In the genomic region with DNA sequence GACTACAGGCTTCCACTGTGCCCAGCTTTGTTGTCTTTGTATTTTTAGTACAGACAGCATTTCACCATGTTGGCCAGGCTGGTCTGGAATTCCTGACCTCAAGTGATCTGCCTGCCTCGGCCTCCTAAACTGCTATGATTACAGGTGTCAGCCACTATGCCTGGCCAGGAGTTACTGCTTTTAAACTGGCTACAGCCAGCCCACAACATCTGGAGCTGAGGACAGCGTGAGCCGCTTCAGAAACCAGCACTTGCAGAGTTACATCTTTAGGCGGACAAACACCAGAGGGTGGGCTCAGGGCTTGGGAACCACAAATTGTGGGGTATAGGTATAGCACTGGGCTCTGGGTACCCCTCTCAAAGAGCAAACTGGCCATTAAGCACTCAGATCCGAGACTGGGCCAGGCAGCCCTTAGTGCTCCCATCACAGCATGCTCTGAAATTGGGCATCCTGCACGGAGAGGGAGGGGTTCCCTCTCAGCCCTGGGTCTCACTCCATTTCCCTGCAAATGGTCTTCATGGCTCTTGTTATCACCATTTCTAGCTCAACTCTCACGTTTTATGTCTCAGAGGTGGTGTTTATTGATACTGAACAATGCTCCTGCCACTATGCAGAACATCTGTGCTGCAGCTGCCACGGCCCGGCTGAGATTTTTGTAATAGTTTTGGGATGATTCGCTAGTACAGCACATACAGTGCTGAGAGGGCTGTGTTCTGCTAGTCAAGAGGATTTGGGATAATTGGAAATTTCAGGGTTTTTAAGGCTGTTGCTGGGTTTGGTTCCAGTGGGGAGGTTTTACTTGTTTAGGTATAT, we compare ENCODE assay signal across 18 cellular contexts.
DNase-seq lines count a peak whose midpoint lies in the region; FAIRE-seq and TF ChIP-seq lines count a peak whose summit lies in the region.
"Had no signal": no experiment of that assay in that cellular context is flagged by ENCODE, and none has a peak within 500 bp of the region (broad histone marks: within the 10 kb centered on the region; RNA-seq: fewer than 3 reads in every experiment).

No MANE protein-coding gene starts in this region.

- no peaks in the 10 kb centered on the region for H3K79me1 ChIP-seq in trophoblast cell (ENCODE audit: low read length)

- TF ChIP-seq CTCF in SK-N-SH (IDR thresholded peaks at IDR 0.05) (no peak), fibroblast of villous mesenchyme (IDR thresholded peaks at IDR 0.05; ENCODE audit: insufficient read depth, low read depth, low read length) (no peak), kidney (IDR thresholded peaks at IDR 0.05; ENCODE audit: borderline replicate concordance, extremely low read depth, insufficient read depth) (no peak)

- H3K27me3 ChIP-seq in SK-N-SH (ENCODE audit: insufficient read depth): no peaks in the 10 kb centered on the region
- H3K27me3 ChIP-seq in trophoblast cell (ENCODE audit: insufficient read depth, low read length): no peaks in the 10 kb centered on the region

- H3K9me2 ChIP-seq in SK-N-SH: no peaks in the 10 kb centered on the region

- no peaks in the 10 kb centered on the region for H3F3A ChIP-seq in SK-N-SH (replicated peaks; ENCODE audit: insufficient read depth)

- no peak overlapping the region for H3K23ac ChIP-seq in trophoblast cell (ENCODE audit: low read length)

- H2AFZ ChIP-seq in SK-N-SH (ENCODE audit: low read depth): no peak overlapping the region
- no peak overlapping the region for H2AFZ ChIP-seq in trophoblast cell (ENCODE audit: insufficient read depth, low read length, poor library complexity)
- H2AFZ ChIP-seq: parathyroid adenoma had no signal

- H3K9me3 ChIP-seq in SK-N-SH: no peaks in the 10 kb centered on the region
- H3K9me3 ChIP-seq in trophoblast cell (ENCODE audit: insufficient read depth, low read depth, low read length): peaks cover 4% of the 10 kb centered on the region
- peaks cover 0 to 11% of the 10 kb centered on the region in 2 donors for H3K9me3 ChIP-seq in kidney (ENCODE audit: control insufficient read depth in 1 of 2, low read length in 2 of 2)

- DNase-seq in GM03348 (ENCODE audit: low spot score) (peak; percentile 88), SK-N-SH (no peak), fibroblast of villous mesenchyme (ENCODE audit: low read depth) (peak; percentile 92), trophoblast cell (peak; percentile 22 to 70), kidney (no peak), T1000 (lab: John Stamatoyannopoulos, UW) (no peak), NCI-H446 treated with DMSO at 0.1 percent for 48 hours (lab: John Stamatoyannopoulos, UW) (no peak)
- DNase-seq in activated CD4-positive, alpha-beta T cell treated with anti-CD3 and anti-CD28 coated beads, Interleukin-2, amount 50 U/mL, for 1 hour: no peak
- DNase-seq: hypothalamus; NCI-H1436 treated with DMSO at 0.1 percent for 48 hours; NCI-H510A; stimulated activated CD4-positive, alpha-beta T cell treated with anti-CD3 and anti-CD28 coated beads, Interleukin-2, amount 100 ng/mL, for 48 hours; stimulated activated naive CD4-positive, alpha-beta T cell treated with Interleukin-2 at 50 U/mL for 16 hours had no signal

- H3K36me3 ChIP-seq in SK-N-SH (replicated peaks in 1 of 2; ENCODE audit: control insufficient read depth in 1 of 2, insufficient read depth in 2 of 2, low read length in 1 of 2) (no peaks in the 10 kb centered on the region), trophoblast cell (ENCODE audit: control insufficient read depth in 1 of 2, insufficient read depth in 2 of 2, low read length in 2 of 2) (no peaks in the 10 kb centered on the region), kidney (ENCODE audit: control insufficient read depth in 1 of 2, insufficient read depth in 2 of 2, low read length in 2 of 2) (no peaks in the 10 kb centered on the region)

- no peak overlapping the region for H4K91ac ChIP-seq in trophoblast cell (ENCODE audit: low read depth, low read length)

- WGBS in SK-N-SH (ENCODE audit: low lambda C conversion rate): 57% methylated on average over 9 of the region's 10 CpGs
- no CpG with 5 or more reads among the region's 10 CpGs for WGBS in trophoblast cell (ENCODE audit: extremely low coverage, insufficient coverage, insufficient read length)

- H3K4me2 ChIP-seq in SK-N-SH: no peak overlapping the region
- H3K4me2 ChIP-seq in trophoblast cell (ENCODE audit: low read length): no peak overlapping the region

- no peak overlapping the region for H2AK5ac ChIP-seq in trophoblast cell (ENCODE audit: low read length)

- intact Hi-C loops in kidney (cut with DNase I): no loop called here

- no peak for TF ChIP-seq RAD21 in SK-N-SH (IDR thresholded peaks at IDR 0.05; ENCODE audit: low read length)

- no peak overlapping the region for H3K4ac ChIP-seq in trophoblast cell (ENCODE audit: low read depth, low read length)

- no peak overlapping the region for H2BK12ac ChIP-seq in trophoblast cell (ENCODE audit: low read length)

- H3K4me1 ChIP-seq in SK-N-SH (ENCODE audit: control insufficient read depth in 1 of 2, insufficient read depth in 2 of 2, low read depth in 1 of 2, low read length in 1 of 2): peaks cover 0 to 4% of the 10 kb centered on the region in 2 experiments; a peak in 1 of 4 replicates
- peaks cover 0 to 4% of the 10 kb centered on the region in 2 experiments for H3K4me1 ChIP-seq in trophoblast cell (ENCODE audit: control insufficient read depth in 1 of 2, insufficient read depth in 2 of 2, low read length in 2 of 2)
- no peaks in the 10 kb centered on the region for H3K4me1 ChIP-seq in kidney (ENCODE audit: control insufficient read depth in 1 of 2, insufficient read depth in 1 of 2, low read depth in 1 of 2, low read length in 2 of 2)
- H3K4me1 ChIP-seq: parathyroid adenoma had no signal

- H4K8ac ChIP-seq in trophoblast cell (ENCODE audit: low read depth, low read length): no peak overlapping the region

- no peak overlapping the region for H3K18ac ChIP-seq in trophoblast cell (ENCODE audit: low read length)

- H3K27ac ChIP-seq in SK-N-SH (ENCODE audit: low read depth in 2 of 2, low read length in 1 of 2) (no peak overlapping the region), trophoblast cell (ENCODE audit: low read depth, low read length) (no peak overlapping the region), kidney (ENCODE audit: low read depth in 2 of 2, low read length in 2 of 2) (no peak overlapping the region)
- H3K27ac ChIP-seq: C4-2B, parathyroid adenoma had no signal

- H3K9ac ChIP-seq in SK-N-SH (no peak overlapping the region), trophoblast cell (ENCODE audit: low read length) (no peak overlapping the region), kidney (ENCODE audit: low read length in 2 of 2) (no peak overlapping the region)
- H3K9ac ChIP-seq: parathyroid adenoma had no signal

- no peak overlapping the region for H4K12ac ChIP-seq in trophoblast cell (ENCODE audit: low read depth, low read length)

- TF ChIP-seq EP300 in SK-N-SH (IDR thresholded peaks at IDR 0.05; ENCODE audit: borderline replicate concordance in 1 of 2, low read depth in 1 of 2, low read length in 1 of 2): peak in 1 of 2 experiments; percentile 46; a peak in 1 of 4 replicates

- no peak for FAIRE-seq in kidney (lab: Jason Lieb, UNC)
- FAIRE-seq: G401.6, GM18507, K562 had no signal

- CTCF ChIA-PET in SK-N-SH (lab: Yijun Ruan, JAX): interaction anchor here (0.8 to 2.3 kb wide), 4 partner anchors 8 to 26 kb away, joined by 3 to 9 read pairs (median 6); no protein-coding TSS in a partner anchor

- H3K79me2 ChIP-seq in SK-N-SH (ENCODE audit: insufficient read depth) (no peaks in the 10 kb centered on the region), trophoblast cell (ENCODE audit: control insufficient read depth, insufficient read depth, low read length, poor library complexity) (no peaks in the 10 kb centered on the region)
- H3K79me2 ChIP-seq: parathyroid adenoma had no signal

- POLR2A ChIA-PET in SK-N-SH (lab: Yijun Ruan, JAX): no interaction called here

- no peak overlapping the region for H2BK5ac ChIP-seq in trophoblast cell (ENCODE audit: low read depth, low read length, poor library complexity)

- H3K4me3 ChIP-seq in SK-N-SH (ENCODE audit: low read depth in 2 of 2, low read length in 1 of 2) (no peak overlapping the region), fibroblast of villous mesenchyme (ENCODE audit: low read depth, low read length) (no peak overlapping the region), trophoblast cell (ENCODE audit: low read depth, low read length) (no peak overlapping the region), kidney (ENCODE audit: low read length in 2 of 2) (no peak overlapping the region)
- H3K4me3 ChIP-seq: K562 had no signal

- no peak overlapping the region for H3K14ac ChIP-seq in trophoblast cell (ENCODE audit: low read length)

- no peak overlapping the region for H2BK120ac ChIP-seq in trophoblast cell (ENCODE audit: insufficient read depth, low read length, poor library complexity)

- no peaks in the 10 kb centered on the region for H4K20me1 ChIP-seq in SK-N-SH (ENCODE audit: insufficient read depth)

TF ChIP-seq in SK-N-SH, 30 proteins besides CTCF, POLR2A, EP300 and RAD21:
- TF ChIP-seq MXI1 (IDR thresholded peaks at IDR 0.05; ENCODE audit: low read depth, low read length): no peak
- peak; percentile 98 for TF ChIP-seq TCF12 (IDR thresholded peaks at IDR 0.05)
- no peak for TF ChIP-seq SIN3A (IDR thresholded peaks at IDR 0.05; ENCODE audit: borderline replicate concordance, low read depth, low read length)
- TF ChIP-seq TEAD4 (IDR thresholded peaks at IDR 0.05; ENCODE audit: borderline replicate concordance, insufficient read depth): peak; percentile 60; the same call in 1 of the 2 replicates
- TF ChIP-seq POLR2AphosphoS5 (IDR thresholded peaks at IDR 0.05; ENCODE audit: low read depth, low read length): peak; percentile 38; the same call in 1 of the 2 replicates
- peak; percentile 48; the same call in 1 of the 2 replicates for TF ChIP-seq FOSL2 (IDR thresholded peaks at IDR 0.05; ENCODE audit: borderline replicate concordance, low read depth)
- no peak for TF ChIP-seq RXRA (IDR thresholded peaks at IDR 0.05; ENCODE audit: borderline replicate concordance, low read depth)
- no peak for TF ChIP-seq FOXM1 (IDR thresholded peaks at IDR 0.05; ENCODE audit: low read depth)
- TF ChIP-seq, protein P1, sequence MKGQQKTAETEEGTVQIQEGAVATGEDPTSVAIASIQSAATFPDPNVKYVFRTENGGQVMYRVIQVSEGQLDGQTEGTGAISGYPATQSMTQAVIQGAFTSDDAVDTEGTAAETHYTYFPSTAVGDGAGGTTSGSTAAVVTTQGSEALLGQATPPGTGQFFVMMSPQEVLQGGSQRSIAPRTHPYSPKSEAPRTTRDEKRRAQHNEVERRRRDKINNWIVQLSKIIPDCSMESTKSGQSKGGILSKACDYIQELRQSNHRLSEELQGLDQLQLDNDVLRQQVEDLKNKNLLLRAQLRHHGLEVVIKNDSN (IDR thresholded peaks at IDR 0.05; ENCODE audit: borderline replicate concordance, low read depth): no peak
- peak; percentile 63; the same call in 1 of the 2 replicates for TF ChIP-seq JUND (IDR thresholded peaks at IDR 0.05)
- no peak for TF ChIP-seq NRF1 (IDR thresholded peaks at IDR 0.05; ENCODE audit: low read depth, low read length)

Comparison
In these comparisons a context has a peak if more than half of its experiments do, and no peak if none do; other contexts are left out.
1. DNase-seq: peak in GM03348 (single experiment), fibroblast of villous mesenchyme (single experiment) and trophoblast cell (2 of 2); none in SK-N-SH (single experiment), kidney (single experiment), T1000 (single experiment), activated CD4-positive, alpha-beta T cell treated with anti-CD3 and anti-CD28 coated beads, Interleukin-2, amount 50 U/mL, for 1 hour (single experiment) and NCI-H446 treated with DMSO at 0.1 percent for 48 hours (single experiment).